Comparison of ENCODE assay signal across 1 cellular context in genomic region chr2:145006957-145007672, GRCh38.
TF ChIP-seq lines count a peak whose summit lies in the region.

No MANE protein-coding gene starts in this region.

TF ChIP-seq in H1, 55 proteins besides CTCF, POLR2A, EP300 and RAD21 (continued from another document):
- TF ChIP-seq CHD7 (IDR thresholded peaks at IDR 0.05; ENCODE audit: insufficient replicate concordance, low read length) (no peak), KDM5A (IDR thresholded peaks at IDR 0.05; ENCODE audit: low read length) (no peak), ASH2L (IDR thresholded peaks at IDR 0.05; ENCODE audit: low read length) (no peak), TAF7 (optimal IDR thresholded peaks at IDR 0.05; ENCODE audit: borderline replicate concordance, low read depth, low read length) (no peak)
